In genomic region chr20:1002682-1003561, GRCh38 we compare ENCODE assay signal across 14 cellular contexts. TPM values are rescaled to one million over a fixed set of nuclear protein-coding genes. Genes with fewer than 3 reads are reported as not detected.
DNase-seq lines count a peak whose midpoint lies in the region; ATAC-seq, FAIRE-seq and TF ChIP-seq lines count a peak whose summit lies in the region.
"Had no signal": no experiment of that assay in that cellular context is flagged by ENCODE, and none has a peak within 500 bp of the region (broad histone marks: within the 10 kb centered on the region; RNA-seq: fewer than 3 reads in every experiment).

No MANE protein-coding gene starts in this region.

- H2AFZ ChIP-seq in HepG2 (ENCODE audit: low read length): no peak overlapping the region

- H3K4me3 Mint-ChIP-seq in activated naive CD8-positive, alpha-beta T cell treated with anti-CD3 and anti-CD28 coated beads, Interleukin-2, amount 50 U/mL, for 24 hours: peak overlapping the region; percentile 48
- H3K4me3 Mint-ChIP-seq: CD8-positive, alpha-beta T cell had no signal

- WGBS in HepG2 (ENCODE audit: low lambda C conversion rate): 68% methylated on average over 12 of the region's 12 CpGs
- 20% methylated on average over 12 of the region's 12 CpGs for WGBS in right lobe of liver (ENCODE audit: insufficient coverage, low coverage, low lambda C conversion rate, missing lambda C conversion rate)
- WGBS in mesodermal cell (ENCODE audit: insufficient coverage in 2 of 2), 2 experiments: 14 to 19% methylated on average over 10 to 12 of the region's 12 CpGs

- no peak overlapping the region for H3K4me3 ChIP-seq in HepG2 (replicated peaks in 1 of 3; ENCODE audit: insufficient read depth in 1 of 3, low read depth in 2 of 3, low read length in 3 of 3)
- no peak overlapping the region for H3K4me3 ChIP-seq in right lobe of liver
- H3K4me3 ChIP-seq in mesodermal cell (ENCODE audit: extremely low read depth, insufficient read depth, low read length, poor library complexity, severe bottlenecking): peak overlapping the region; percentile 44

- no peak overlapping the region for H3K9ac ChIP-seq in HepG2 (ENCODE audit: insufficient read depth, low read depth, low read length)

- POLR2A ChIA-PET in HepG2 (lab: Yijun Ruan, JAX): no interaction called here

- H3K27ac Mint-ChIP-seq in activated naive CD8-positive, alpha-beta T cell treated with anti-CD3 and anti-CD28 coated beads, Interleukin-2, amount 50 U/mL, for 24 hours: no peak overlapping the region
- H3K27ac Mint-ChIP-seq: CD8-positive, alpha-beta T cell had no signal

- peaks cover 5 to 15% of the 10 kb centered on the region in 2 experiments; a peak in 2 of 5 replicates for H3K27me3 ChIP-seq in HepG2 (ENCODE audit: control insufficient read depth in 1 of 2, insufficient read depth in 2 of 2, low read length in 2 of 2)
- H3K27me3 ChIP-seq in right lobe of liver: peaks cover 0 to 7% of the 10 kb centered on the region in 2 donors

- H3K27me3 Mint-ChIP-seq in activated naive CD8-positive, alpha-beta T cell treated with anti-CD3 and anti-CD28 coated beads, Interleukin-2, amount 50 U/mL, for 24 hours: peaks cover 65% of the 10 kb centered on the region

- H3K4me1 ChIP-seq in HepG2 (ENCODE audit: insufficient read depth, low read length) (peaks cover 8% of the 10 kb centered on the region; the same call in 1 of the 2 replicates), right lobe of liver (no peaks in the 10 kb centered on the region), mesodermal cell (ENCODE audit: control insufficient read depth, insufficient read depth, low read length, poor library complexity, severe bottlenecking) (no peaks in the 10 kb centered on the region)

- H3K4me1 Mint-ChIP-seq in activated naive CD8-positive, alpha-beta T cell treated with anti-CD3 and anti-CD28 coated beads, Interleukin-2, amount 50 U/mL, for 24 hours: peaks cover 2% of the 10 kb centered on the region

- intact Hi-C loops in HepG2 (cut with micrococcal nuclease; ENCODE audit: unreplicated experiment): no loop called here
- intact Hi-C loops in right lobe of liver (cut with DNase I): no loop called here

- no peak for TF ChIP-seq POLR2A in HepG2 (IDR thresholded peaks at IDR 0.05; ENCODE audit: insufficient read depth in 1 of 2, low read depth in 2 of 2, low read length in 2 of 2)
- no peak for TF ChIP-seq POLR2A in right lobe of liver (IDR thresholded peaks at IDR 0.05)

- in situ Hi-C loops in HepG2 (cut with HindIII; ENCODE audit: extremely low pct_ligation_motif_present, low pct_unique_long_range_greater_than_20kb): no loop called here

- H3K4me2 ChIP-seq in HepG2 (ENCODE audit: low read depth, low read length): no peak overlapping the region

- no peaks in the 10 kb centered on the region for H3K36me3 Mint-ChIP-seq in activated naive CD8-positive, alpha-beta T cell treated with anti-CD3 and anti-CD28 coated beads, Interleukin-2, amount 50 U/mL, for 24 hours (ENCODE audit: low read depth)
- H3K36me3 Mint-ChIP-seq: CD8-positive, alpha-beta T cell had no signal

- no peaks in the 10 kb centered on the region for H3K79me2 ChIP-seq in HepG2 (ENCODE audit: insufficient read depth, low read length)

- TF ChIP-seq CTCF in HepG2 (CRISPR knock-in tag; IDR thresholded peaks at IDR 0.05) (no peak), right lobe of liver (IDR thresholded peaks at IDR 0.05) (no peak)

- no peaks in the 10 kb centered on the region for H3K9me3 ChIP-seq in HepG2 (ENCODE audit: low read length)
- no peaks in the 10 kb centered on the region for H3K9me3 ChIP-seq in right lobe of liver
- H3K9me3 ChIP-seq in mesodermal cell (ENCODE audit: control insufficient read depth, low read length): no peaks in the 10 kb centered on the region
- H3K9me3 ChIP-seq: right atrium auricular region had no signal

- no peak for FAIRE-seq in HepG2 (lab: Jason Lieb, UNC)
- FAIRE-seq: RCC 7860 had no signal

- no peak for TF ChIP-seq RAD21 in HepG2 (CRISPR knock-in tag; IDR thresholded peaks at IDR 0.05)

- H4K20me1 ChIP-seq in HepG2 (ENCODE audit: insufficient read depth, low read length): no peaks in the 10 kb centered on the region

- CTCF ChIA-PET in HepG2 (lab: Yijun Ruan, JAX; ENCODE audit: low intra/inter-chr PET ratio, low total read pairs): no interaction called here

- H3K36me3 ChIP-seq in HepG2 (replicated peaks in 1 of 2; ENCODE audit: control insufficient read depth in 1 of 2, insufficient read depth in 2 of 2, low read length in 2 of 2) (no peaks in the 10 kb centered on the region), right lobe of liver (no peaks in the 10 kb centered on the region), mesodermal cell (ENCODE audit: control insufficient read depth, insufficient read depth, low read length) (no peaks in the 10 kb centered on the region)
- H3K36me3 ChIP-seq: right atrium auricular region had no signal

- BruUV-seq in HepG2 (replicated peaks; lab: Mats Ljungman, UMichigan): no TSS peak

- H3K9me3 Mint-ChIP-seq in activated naive CD8-positive, alpha-beta T cell treated with anti-CD3 and anti-CD28 coated beads, Interleukin-2, amount 50 U/mL, for 24 hours: no peaks in the 10 kb centered on the region
- H3K9me3 Mint-ChIP-seq: CD8-positive, alpha-beta T cell had no signal

- H3K27ac ChIP-seq in HepG2 (ENCODE audit: extremely low read length, insufficient read depth, low read length) (no peak overlapping the region), right lobe of liver (no peak overlapping the region), mesodermal cell (ENCODE audit: low read depth, low read length, severe bottlenecking) (peak overlapping the region; percentile 87)
- H3K27ac ChIP-seq: right atrium auricular region had no signal

- TF ChIP-seq EP300 in HepG2 (IDR thresholded peaks at IDR 0.05; ENCODE audit: low read depth in 2 of 2, low read length in 2 of 2) (no peak), HepG2 (CRISPR knock-in tag; IDR thresholded peaks at IDR 0.05; ENCODE audit: borderline replicate concordance) (no peak)

- ATAC-seq in HepG2 (no peak), right lobe of liver (no peak), HG02798 (IDR thresholded peaks at IDR 0.05; ENCODE audit: poor library complexity, unreplicated experiment) (no peak)
- no peak for ATAC-seq in activated naive CD8-positive, alpha-beta T cell treated with anti-CD3 and anti-CD28 coated beads, Interleukin-2, amount 50 U/mL, for 24 hours
- ATAC-seq: CD8-positive, alpha-beta T cell had no signal

- DNase-seq in HepG2 (ENCODE audit: low spot score) (no peak), right lobe of liver (no peak), A172 (ENCODE audit: low spot score) (no peak), UCSD-AML1 (lab: John Stamatoyannopoulos, UW; ENCODE audit: unreplicated experiment) (no peak), NCI-H1092 treated with DMSO at 0.1 percent for 48 hours (lab: John Stamatoyannopoulos, UW) (no peak)
- DNase-seq in activated naive CD8-positive, alpha-beta T cell treated with anti-CD3 and anti-CD28 coated beads, Interleukin-2, amount 50 U/mL, for 24 hours: no peak
- DNase-seq: CD8-positive, alpha-beta T cell; IMR-90; left colon; NCI-H2081 had no signal

TF ChIP-seq in HepG2, 621 proteins besides CTCF, POLR2A, EP300 and RAD21:
- peak; percentile 90 for TF ChIP-seq ZNF768 (CRISPR knock-in tag; IDR thresholded peaks at IDR 0.05)
- TF ChIP-seq BHLHE40 (IDR thresholded peaks at IDR 0.05; ENCODE audit: low read length): no peak
- 0 out of 2 replicates have a peak, but pooled peaks have one; percentile 31 for TF ChIP-seq ZNF652 (CRISPR knock-in tag; IDR thresholded peaks at IDR 0.05; ENCODE audit: borderline replicate concordance, low read depth)

RNA-seq across cellular contexts. Expression of gene RSPO4, which starts 0.8 kb away (rescaled TPM):
- total RNA-seq in HepG2 (2016; rRNA removed; fragmentation: Illumina TruSeq; extraction: Trizol) (not detected in 2 replicates), right lobe of liver (under 1 TPM in 2 of 6 experiments, not detected in 4; 0.07 to 0.51 TPM)
- not detected in 2 replicates for total RNA-seq in HepG2 (2016; cell fraction: cytosol; rRNA removed; fragmentation: Illumina TruSeq; extraction: Trizol; ENCODE audit: low read depth)
- total RNA-seq in HepG2 (2016; cell fraction: insoluble cytoplasmic fraction; rRNA removed; fragmentation: Illumina TruSeq; extraction: Trizol): not detected in 2 replicates
- not detected in 2 replicates for total RNA-seq in HepG2 (2016; cell fraction: membrane; rRNA removed; fragmentation: Illumina TruSeq; extraction: Trizol)
- not detected in 2 replicates for total RNA-seq in HepG2 (2016; cell fraction: nucleus; rRNA removed; fragmentation: Illumina TruSeq; extraction: Trizol)
- polyA plus RNA-seq in HepG2 (2011; rRNA removed): not detected in 2 replicates
- not detected in 2 replicates for polyA plus RNA-seq in HepG2 (2011; cell fraction: cytosol; rRNA removed)
- polyA plus RNA-seq in HepG2 (2011; cell fraction: nucleus; rRNA removed): 0.03 TPM in 1 of 2 replicates, not detected in the other
- not detected in 2 replicates for polyA plus RNA-seq in HepG2 (2012)
- polyA plus RNA-seq in HepG2 (2016; cell fraction: cytosol; fragmentation: Illumina TruSeq; extraction: Trizol; ENCODE audit: low read depth): not detected in 2 replicates
- polyA plus RNA-seq in HepG2 (2016; cell fraction: insoluble cytoplasmic fraction; fragmentation: Illumina TruSeq; extraction: Trizol; ENCODE audit: low read depth): not detected in 2 replicates
- polyA plus RNA-seq in HepG2 (2016; cell fraction: membrane; fragmentation: Illumina TruSeq; extraction: Trizol; ENCODE audit: low read depth): not detected in 2 replicates
- not detected in 2 replicates for polyA plus RNA-seq in HepG2 (2016; cell fraction: nucleus; fragmentation: Illumina TruSeq; extraction: Trizol; ENCODE audit: insufficient read depth, low read depth)
- polyA minus RNA-seq in HepG2 (2011; rRNA and poly(A)+ RNA removed; ENCODE audit: low replicate concordance): not detected in 2 replicates
- not detected in 2 replicates for polyA minus RNA-seq in HepG2 (2011; cell fraction: cytosol; rRNA and poly(A)+ RNA removed)
- polyA minus RNA-seq in HepG2 (2011; cell fraction: nucleus; rRNA and poly(A)+ RNA removed): not detected in 2 replicates
- polyA plus RNA-seq in mesodermal cell (2013, experiment 1 of 2): 7.0 TPM
- 5.7 TPM for polyA plus RNA-seq in mesodermal cell (2013, experiment 2 of 2)
- not detected in 2 replicates for total RNA-seq in A172 (2014; rRNA removed; shearing (Covaris generic))
- total RNA-seq: IMR-90 had no signal
- polyA plus RNA-seq: IMR-90 had no signal
